9 cellular contexts compared by ENCODE assay signal in the genomic region with DNA sequence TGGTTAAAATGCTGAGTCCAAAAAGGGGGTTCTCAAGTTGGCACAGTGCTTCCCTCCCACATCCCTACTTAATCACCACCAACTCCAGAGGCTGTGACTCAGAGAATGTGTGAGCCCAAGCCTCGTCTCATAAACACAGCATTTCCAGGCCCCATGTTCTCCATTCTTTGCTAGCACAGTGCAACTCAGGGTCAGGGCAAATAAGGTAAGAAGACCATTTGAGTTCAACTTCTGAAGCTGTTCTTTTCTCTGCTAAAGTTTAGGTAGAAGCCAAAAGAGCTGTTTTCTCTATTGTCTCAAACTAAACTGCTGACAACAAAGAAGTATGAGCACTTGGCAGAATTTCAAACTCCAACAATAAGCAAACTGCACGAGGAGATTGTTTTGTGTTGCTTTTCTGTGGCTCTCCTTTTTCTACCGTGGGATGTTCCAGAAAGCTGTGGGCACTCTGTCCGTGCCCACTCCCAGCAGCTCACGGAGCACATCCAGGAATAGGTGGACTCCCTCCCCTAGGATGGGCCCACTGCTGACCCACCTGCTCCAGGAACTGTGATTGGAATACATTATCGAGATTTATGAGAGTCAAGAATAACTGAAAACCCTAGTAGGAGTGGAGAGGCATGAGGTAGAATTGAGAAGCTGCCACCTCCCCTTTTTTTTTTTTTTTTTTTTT.
A peak's percentile ranks its signal among the peaks of the same experiment; 100 is the strongest.
DNase-seq lines count a peak whose midpoint lies in the region; ATAC-seq and TF ChIP-seq lines count a peak whose summit lies in the region.
"Had no signal": no experiment of that assay in that cellular context is flagged by ENCODE, and none has a peak within 500 bp of the region (broad histone marks: within the 10 kb centered on the region; RNA-seq: fewer than 3 reads in every experiment).

No MANE protein-coding gene starts in this region.

- TF ChIP-seq CTCF in fibroblast of mammary gland (conservative IDR thresholded peaks at IDR 0.05; ENCODE audit: control insufficient read depth, insufficient read depth, low read depth, low read length), result no peak
- TF ChIP-seq CTCF in osteocyte (IDR thresholded peaks at IDR 0.05), result no peak

- ATAC-seq in HG02840 (IDR thresholded peaks at IDR 0.05; ENCODE audit: low FRiP score, unreplicated experiment) (no peak), GM19324 (IDR thresholded peaks at IDR 0.05; ENCODE audit: low FRiP score, unreplicated experiment) (no peak)

- H3K4me3 Mint-ChIP-seq in osteocyte (ENCODE audit: unreplicated experiment), result no peak overlapping the region

- H3K27me3 Mint-ChIP-seq in osteocyte (ENCODE audit: unreplicated experiment), result no peaks in the 10 kb centered on the region

- H3K36me3 Mint-ChIP-seq in osteocyte (ENCODE audit: unreplicated experiment), result no peaks in the 10 kb centered on the region

- H3K9me3 Mint-ChIP-seq in osteocyte (ENCODE audit: unreplicated experiment), result no peaks in the 10 kb centered on the region

- peak; percentile 83 for DNase-seq in AG08395 (ENCODE audit: low spot score)
- peak; percentile 24 for DNase-seq in NCI-H446 treated with DMSO at 0.1 percent for 48 hours (lab: John Stamatoyannopoulos, UW)
- DNase-seq in fibroblast of mammary gland (ENCODE audit: low read depth), result peak; percentile 95
- no peak for DNase-seq in osteocyte (ENCODE audit: extremely low spot score, unreplicated experiment)
- DNase-seq in NCI-H2227 (lab: John Stamatoyannopoulos, UW; ENCODE audit: unreplicated experiment), result no peak
- no peak for DNase-seq in retina
- DNase-seq: T1000 had no signal

- H3K27ac Mint-ChIP-seq in osteocyte (ENCODE audit: unreplicated experiment), result peak overlapping the region; percentile 23

- peaks cover 22% of the 10 kb centered on the region for H3K4me1 Mint-ChIP-seq in osteocyte (ENCODE audit: unreplicated experiment)

- no peak overlapping the region for H3K4me3 ChIP-seq in fibroblast of mammary gland (ENCODE audit: control insufficient read depth, low read depth, low read length)

Comparison
In these comparisons a context has a peak if more than half of its experiments do, and no peak if none do; other contexts are left out.
1. DNase-seq: peak in AG08395 (single experiment), NCI-H446 treated with DMSO at 0.1 percent for 48 hours (single experiment) and fibroblast of mammary gland (single experiment); none in osteocyte (single experiment), NCI-H2227 (single experiment) and retina (single experiment).